Comparison of ENCODE assay signal across 1 cellular context in the genomic region with DNA sequence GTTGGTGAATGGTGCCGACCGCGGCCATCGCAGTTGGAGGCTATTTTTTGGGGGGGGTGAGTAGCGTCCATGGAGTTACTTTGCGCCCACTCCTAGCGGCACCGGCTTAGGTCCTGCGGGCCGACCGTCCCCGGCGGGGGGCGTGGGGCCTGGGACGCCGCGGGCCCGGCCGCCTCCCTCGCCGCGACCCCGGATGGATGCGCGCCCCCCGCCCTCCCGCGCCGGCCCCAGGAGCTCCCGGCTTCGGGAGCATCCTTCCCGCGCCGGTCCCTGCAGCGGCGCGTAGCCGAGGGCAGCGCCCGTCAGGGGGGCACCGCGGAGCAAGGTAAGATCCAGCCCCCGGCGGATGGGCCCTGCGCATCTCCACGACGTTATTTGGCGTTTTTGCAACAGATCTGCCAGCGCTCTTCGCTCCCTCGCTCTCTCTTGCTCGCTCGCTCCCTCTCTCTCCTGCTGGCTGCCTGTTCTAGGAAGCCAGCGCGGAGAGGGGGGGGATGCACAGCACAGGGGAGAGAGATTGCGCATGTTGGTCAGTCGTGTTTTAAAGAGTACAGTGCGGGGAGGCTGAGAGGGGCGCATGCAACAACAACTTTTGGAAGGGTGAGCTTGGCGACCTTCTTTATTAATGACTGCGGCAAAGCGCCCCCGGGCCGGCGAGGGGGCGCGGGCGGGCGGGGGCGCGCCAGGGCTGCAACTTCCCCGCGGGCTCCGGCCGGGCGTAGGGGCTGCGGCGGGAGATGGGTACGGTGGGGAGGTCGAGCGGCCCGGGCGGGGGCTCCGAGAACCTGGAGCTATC.
TF ChIP-seq lines count a peak whose summit lies in the region.

No MANE protein-coding gene starts in this region.

TF ChIP-seq in GM12878, 131 proteins besides CTCF, POLR2A, EP300 and RAD21 (continued from another document):
- peak; percentile 74; the same call in 1 of the 2 replicates for TF ChIP-seq ASH2L (IDR thresholded peaks at IDR 0.05; ENCODE audit: borderline replicate concordance, low read depth)
- TF ChIP-seq, protein P1, sequence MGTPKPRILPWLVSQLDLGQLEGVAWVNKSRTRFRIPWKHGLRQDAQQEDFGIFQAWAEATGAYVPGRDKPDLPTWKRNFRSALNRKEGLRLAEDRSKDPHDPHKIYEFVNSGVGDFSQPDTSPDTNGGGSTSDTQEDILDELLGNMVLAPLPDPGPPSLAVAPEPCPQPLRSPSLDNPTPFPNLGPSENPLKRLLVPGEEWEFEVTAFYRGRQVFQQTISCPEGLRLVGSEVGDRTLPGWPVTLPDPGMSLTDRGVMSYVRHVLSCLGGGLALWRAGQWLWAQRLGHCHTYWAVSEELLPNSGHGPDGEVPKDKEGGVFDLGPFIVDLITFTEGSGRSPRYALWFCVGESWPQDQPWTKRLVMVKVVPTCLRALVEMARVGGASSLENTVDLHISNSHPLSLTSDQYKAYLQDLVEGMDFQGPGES (IDR thresholded peaks at IDR 0.05), result no peak
- TF ChIP-seq, protein P2, sequence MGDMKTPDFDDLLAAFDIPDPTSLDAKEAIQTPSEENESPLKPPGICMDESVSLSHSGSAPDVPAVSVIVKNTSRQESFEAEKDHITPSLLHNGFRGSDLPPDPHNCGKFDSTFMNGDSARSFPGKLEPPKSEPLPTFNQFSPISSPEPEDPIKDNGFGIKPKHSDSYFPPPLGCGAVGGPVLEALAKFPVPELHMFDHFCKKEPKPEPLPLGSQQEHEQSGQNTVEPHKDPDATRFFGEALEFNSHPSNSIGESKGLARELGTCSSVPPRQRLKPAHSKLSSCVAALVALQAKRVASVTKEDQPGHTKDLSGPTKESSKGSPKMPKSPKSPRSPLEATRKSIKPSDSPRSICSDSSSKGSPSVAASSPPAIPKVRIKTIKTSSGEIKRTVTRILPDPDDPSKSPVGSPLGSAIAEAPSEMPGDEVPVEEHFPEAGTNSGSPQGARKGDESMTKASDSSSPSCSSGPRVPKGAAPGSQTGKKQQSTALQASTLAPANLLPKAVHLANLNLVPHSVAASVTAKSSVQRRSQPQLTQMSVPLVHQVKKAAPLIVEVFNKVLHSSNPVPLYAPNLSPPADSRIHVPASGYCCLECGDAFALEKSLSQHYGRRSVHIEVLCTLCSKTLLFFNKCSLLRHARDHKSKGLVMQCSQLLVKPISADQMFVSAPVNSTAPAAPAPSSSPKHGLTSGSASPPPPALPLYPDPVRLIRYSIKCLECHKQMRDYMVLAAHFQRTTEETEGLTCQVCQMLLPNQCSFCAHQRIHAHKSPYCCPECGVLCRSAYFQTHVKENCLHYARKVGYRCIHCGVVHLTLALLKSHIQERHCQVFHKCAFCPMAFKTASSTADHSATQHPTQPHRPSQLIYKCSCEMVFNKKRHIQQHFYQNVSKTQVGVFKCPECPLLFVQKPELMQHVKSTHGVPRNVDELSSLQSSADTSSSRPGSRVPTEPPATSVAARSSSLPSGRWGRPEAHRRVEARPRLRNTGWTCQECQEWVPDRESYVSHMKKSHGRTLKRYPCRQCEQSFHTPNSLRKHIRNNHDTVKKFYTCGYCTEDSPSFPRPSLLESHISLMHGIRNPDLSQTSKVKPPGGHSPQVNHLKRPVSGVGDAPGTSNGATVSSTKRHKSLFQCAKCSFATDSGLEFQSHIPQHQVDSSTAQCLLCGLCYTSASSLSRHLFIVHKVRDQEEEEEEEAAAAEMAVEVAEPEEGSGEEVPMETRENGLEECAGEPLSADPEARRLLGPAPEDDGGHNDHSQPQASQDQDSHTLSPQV (IDR thresholded peaks at IDR 0.05), result 0 out of 2 replicates have a peak, but pooled peaks have one; percentile 22
- TF ChIP-seq JUNB (IDR thresholded peaks at IDR 0.05), result no peak
- TF ChIP-seq MEF2B (IDR thresholded peaks at IDR 0.05; ENCODE audit: partially characterized antibody, poor library complexity, severe bottlenecking), result peak; percentile 3
- TF ChIP-seq TAF1 (IDR thresholded peaks at IDR 0.05; ENCODE audit: borderline replicate concordance, low read depth, low read length), result peak; percentile 57
- TF ChIP-seq IKZF1 (conservative IDR thresholded peaks at IDR 0.05), result peak; percentile 38; the same call in 1 of the 2 replicates
- TF ChIP-seq HDAC2 (IDR thresholded peaks at IDR 0.05), result 0 out of 2 replicates have a peak, but pooled peaks have one; percentile 33
- peak; percentile 68 for TF ChIP-seq LARP7 (IDR thresholded peaks at IDR 0.05)
- TF ChIP-seq NRF1 (conservative IDR thresholded peaks at IDR 0.05; ENCODE audit: low read depth, low read length), result 0 out of 2 replicates have a peak, but pooled peaks have one; percentile 6
- peak; percentile 48; the same call in 1 of the 2 replicates for TF ChIP-seq POLR2AphosphoS5 (IDR thresholded peaks at IDR 0.05; ENCODE audit: low read length)
- TF ChIP-seq YY1 (IDR thresholded peaks at IDR 0.05; ENCODE audit: low read depth, low read length), result peak; percentile 59; the same call in 1 of the 2 replicates
